ENCODE assay signal across 1 cellular context in the genomic region with DNA sequence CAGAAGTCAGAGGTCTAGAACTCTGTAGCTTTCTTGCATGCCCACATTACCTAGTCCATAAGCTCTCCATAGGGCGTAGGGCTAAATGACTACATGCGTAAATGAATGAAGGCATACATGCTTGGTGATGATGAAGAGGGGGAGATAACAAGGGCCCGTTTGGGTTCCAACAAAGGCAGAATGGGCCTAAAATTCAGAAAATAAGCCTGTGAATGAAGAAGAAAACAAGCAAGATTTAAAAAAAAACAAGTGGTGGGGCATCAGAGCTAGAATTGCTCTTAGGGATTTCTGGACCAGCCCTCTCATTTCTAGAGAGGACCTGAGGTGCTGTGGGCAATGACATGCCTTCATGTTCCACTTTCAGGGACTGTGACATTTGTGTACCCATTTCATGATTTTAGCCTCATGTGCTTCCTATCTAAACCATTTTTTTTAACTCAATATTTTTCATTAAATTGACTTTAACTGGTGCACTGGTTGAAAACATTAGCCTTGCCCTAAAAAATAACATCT.
TF ChIP-seq lines count a peak whose summit lies in the region.

No MANE protein-coding gene starts in this region.

TF ChIP-seq in HepG2, 621 proteins besides CTCF, POLR2A, EP300 and RAD21:
- TF ChIP-seq, protein P1, sequence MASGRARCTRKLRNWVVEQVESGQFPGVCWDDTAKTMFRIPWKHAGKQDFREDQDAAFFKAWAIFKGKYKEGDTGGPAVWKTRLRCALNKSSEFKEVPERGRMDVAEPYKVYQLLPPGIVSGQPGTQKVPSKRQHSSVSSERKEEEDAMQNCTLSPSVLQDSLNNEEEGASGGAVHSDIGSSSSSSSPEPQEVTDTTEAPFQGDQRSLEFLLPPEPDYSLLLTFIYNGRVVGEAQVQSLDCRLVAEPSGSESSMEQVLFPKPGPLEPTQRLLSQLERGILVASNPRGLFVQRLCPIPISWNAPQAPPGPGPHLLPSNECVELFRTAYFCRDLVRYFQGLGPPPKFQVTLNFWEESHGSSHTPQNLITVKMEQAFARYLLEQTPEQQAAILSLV (CRISPR knock-in tag; IDR thresholded peaks at IDR 0.05; ENCODE audit: borderline replicate concordance): no peak
- no peak for TF ChIP-seq ZFP36L1 (CRISPR knock-in tag; IDR thresholded peaks at IDR 0.05)
- no peak for TF ChIP-seq ZNF230 (CRISPR knock-in tag; IDR thresholded peaks at IDR 0.05)
